In genomic region chr19:35267818-35268545, GRCh38 we compare ENCODE assay signal across 8 cellular contexts. TPM values are rescaled to one million over a fixed set of nuclear protein-coding genes. Genes with fewer than 3 reads are reported as not detected.
DNase-seq lines count a peak whose midpoint lies in the region; ATAC-seq and TF ChIP-seq lines count a peak whose summit lies in the region.

No MANE protein-coding gene starts in this region.

- H3K36me3 Mint-ChIP-seq in endothelial cell (ENCODE audit: low read depth, unreplicated experiment): peaks cover 18% of the 10 kb centered on the region
- peaks cover 13% of the 10 kb centered on the region for H3K36me3 Mint-ChIP-seq in mesothelial cell of epicardium

- H3K27ac Mint-ChIP-seq in endothelial cell (ENCODE audit: unreplicated experiment) (peak overlapping the region; percentile 48), mesothelial cell of epicardium (peak overlapping the region; percentile 98)

- peaks cover 6% of the 10 kb centered on the region for H3K4me1 Mint-ChIP-seq in endothelial cell (ENCODE audit: unreplicated experiment)
- peaks cover 19% of the 10 kb centered on the region for H3K4me1 Mint-ChIP-seq in mesothelial cell of epicardium

- peaks cover 6% of the 10 kb centered on the region for H3K27me3 Mint-ChIP-seq in endothelial cell (ENCODE audit: unreplicated experiment)
- no peaks in the 10 kb centered on the region for H3K27me3 Mint-ChIP-seq in mesothelial cell of epicardium (ENCODE audit: low read depth)

- peak overlapping the region; percentile 82 for H3K4me3 ChIP-seq in AG04449 (ENCODE audit: low read depth, low read length)

- H3K9me3 Mint-ChIP-seq in endothelial cell (ENCODE audit: unreplicated experiment) (no peaks in the 10 kb centered on the region), mesothelial cell of epicardium (no peaks in the 10 kb centered on the region)

- DNase-seq in AG04449 (ENCODE audit: low read depth, low spot score): no peak
- DNase-seq in NOMO-1 (lab: John Stamatoyannopoulos, UW; ENCODE audit: unreplicated experiment in 2 of 2): peak; percentile 36 to 66
- DNase-seq in activated CD8-positive, alpha-beta memory T cell treated with anti-CD3 and anti-CD28 coated beads, Interleukin-2, amount 50 U/mL, for 48 hours: peak; percentile 89
- peak; percentile 71 for DNase-seq in endothelial cell (ENCODE audit: low spot score)
- DNase-seq in mesothelial cell of epicardium (ENCODE audit: low spot score in 2 of 2, unreplicated experiment in 2 of 2): peak; percentile 69 to 82
- DNase-seq in stimulated activated CD8-positive, alpha-beta memory T cell treated with anti-CD3 and anti-CD28 coated beads, Interleukin-2, amount 100 ng/mL, for 48 hours (ENCODE audit: low read depth in 2 of 2): peak; percentile 59 to 71

- POLR2A ChIA-PET in AG04449 (lab: Yijun Ruan, JAX): interaction anchor here (0.6 kb wide), 1 partner anchor 18 kb away, joined by 3 read pairs; no protein-coding TSS in a partner anchor

- peak overlapping the region; percentile 94 for H3K4me3 Mint-ChIP-seq in endothelial cell (ENCODE audit: unreplicated experiment)
- peak overlapping the region; percentile 93 for H3K4me3 Mint-ChIP-seq in mesothelial cell of epicardium

- ATAC-seq in GM18861 (IDR thresholded peaks at IDR 0.05; ENCODE audit: unreplicated experiment) (peak; percentile 30), HG03342 (IDR thresholded peaks at IDR 0.05; ENCODE audit: unreplicated experiment) (peak; percentile 44)

- TF ChIP-seq CTCF in AG04449 (IDR thresholded peaks at IDR 0.05; ENCODE audit: insufficient read depth, low read length, missing control alignments): no peak
- no peak for TF ChIP-seq CTCF in endothelial cell (IDR thresholded peaks at IDR 0.05; ENCODE audit: unreplicated experiment)
- TF ChIP-seq CTCF in mesothelial cell of epicardium (IDR thresholded peaks at IDR 0.05; ENCODE audit: unreplicated experiment): no peak

- CTCF ChIA-PET in AG04449 (lab: Yijun Ruan, JAX): interaction anchor here (1.5 to 1.6 kb wide), 2 partner anchors 13 to 126 kb away, joined by 3 to 8 read pairs; no protein-coding TSS in a partner anchor

RNA-seq across cellular contexts. Expression of gene USF2, which starts 0.8 kb away (rescaled TPM):
- total RNA-seq in endothelial cell (ENCODE audit: unreplicated experiment): 92.2 TPM
- total RNA-seq in mesothelial cell of epicardium: 135 to 154 TPM (median 137 TPM) in 3 replicates

RNA-seq across cellular contexts. Expression of gene HAMP, which starts 14.3 kb away (rescaled TPM):
- total RNA-seq in endothelial cell (ENCODE audit: unreplicated experiment) (0.74 TPM), mesothelial cell of epicardium (1.2 to 1.6 TPM (median 1.4 TPM) in 3 replicates)

RNA-seq across cellular contexts. Expression of gene LSR, which starts 19.2 kb away (rescaled TPM):
- total RNA-seq in endothelial cell (ENCODE audit: unreplicated experiment) (35.9 TPM), mesothelial cell of epicardium (48.9 to 54.7 TPM (median 51.9 TPM) in 3 replicates)

RNA-seq across cellular contexts. Expression of gene MAG, which starts 24.0 kb away (rescaled TPM):
- total RNA-seq in endothelial cell (ENCODE audit: unreplicated experiment) (not detected), mesothelial cell of epicardium (19.2 to 26.1 TPM (median 22.7 TPM) in 3 replicates)

RNA-seq across cellular contexts. Expression of gene FAM187B, which starts 39.4 kb away (rescaled TPM):
- total RNA-seq in endothelial cell (ENCODE audit: unreplicated experiment): not detected
- total RNA-seq in mesothelial cell of epicardium: not detected in 3 replicates
